In the genomic region with DNA sequence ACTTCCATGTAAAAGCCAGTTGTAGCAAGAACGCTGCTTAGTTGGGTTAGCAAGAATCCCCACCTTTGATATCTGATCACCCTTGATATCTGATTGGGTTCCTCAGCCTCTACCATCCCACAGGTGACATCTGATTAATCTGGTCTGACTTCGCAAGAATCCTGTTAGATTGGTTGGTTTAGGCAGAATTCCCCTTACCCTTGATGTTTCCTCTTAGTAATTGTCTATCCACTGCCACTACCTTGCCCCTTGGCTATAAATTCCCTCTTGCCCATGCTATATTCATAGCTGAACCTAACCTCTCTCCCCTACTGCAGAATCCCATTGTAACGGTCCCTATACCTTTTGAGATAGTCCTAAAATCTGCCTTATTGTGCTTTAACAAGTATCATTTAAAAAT, we compare ENCODE assay signal across 2 cellular contexts.
TF ChIP-seq lines count a peak whose summit lies in the region.

No MANE protein-coding gene starts in this region.

TF ChIP-seq in GM12878, 131 proteins besides CTCF, POLR2A, EP300 and RAD21:
- no peak for TF ChIP-seq BACH1 (IDR thresholded peaks at IDR 0.05; ENCODE audit: borderline replicate concordance)

TF ChIP-seq in SK-N-SH, 30 proteins besides CTCF, POLR2A, EP300 and RAD21:
- TF ChIP-seq ELF1 (IDR thresholded peaks at IDR 0.05): no peak
